ENCODE assay signal across 8 cellular contexts in the genomic region with DNA sequence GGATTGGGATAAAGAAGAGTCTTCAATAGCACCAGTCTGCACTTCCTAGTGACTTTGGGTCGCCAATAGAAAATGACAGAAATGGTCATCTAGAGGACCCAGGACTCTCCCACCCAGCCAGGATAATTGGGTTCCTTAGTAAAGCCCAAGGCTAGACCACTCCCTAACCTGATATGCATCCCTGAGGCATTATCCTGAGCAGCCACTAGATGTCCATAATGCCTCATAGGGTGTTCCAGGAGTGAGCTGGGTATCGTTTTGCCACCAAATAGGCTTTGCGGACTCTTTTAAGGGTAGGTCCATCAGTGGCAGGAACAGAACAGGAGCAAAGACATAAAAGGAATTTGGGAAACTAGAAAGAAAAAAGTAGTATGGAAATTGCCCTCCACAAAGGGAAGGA. TPM values are rescaled to one million over a fixed set of nuclear protein-coding genes. Genes with fewer than 3 reads are reported as not detected.
DNase-seq lines count a peak whose midpoint lies in the region; ATAC-seq and TF ChIP-seq lines count a peak whose summit lies in the region.

No MANE protein-coding gene starts in this region.

- WGBS in tibial nerve, 2 donors: 64 to 80% methylated on average over 3 of the region's 3 CpGs
- WGBS in esophagus squamous epithelium, 2 donors: 86 to 90% methylated on average over 3 of the region's 3 CpGs

- H3K36me3 ChIP-seq in breast epithelium (no peaks in the 10 kb centered on the region), tibial nerve (no peaks in the 10 kb centered on the region), esophagus squamous epithelium (no peaks in the 10 kb centered on the region), vagina (no peaks in the 10 kb centered on the region)

- POLR2A ChIA-PET in MCF 10A (lab: Yijun Ruan, JAX): interaction anchor here (0.6 kb wide), 1 partner anchor 128 kb away, joined by 3 read pairs; no protein-coding TSS in a partner anchor

- H3K27me3 Mint-ChIP-seq in MCF 10A (ENCODE audit: insufficient read depth, unreplicated experiment): no peaks in the 10 kb centered on the region

- intact Hi-C loops in MCF 10A (cut with micrococcal nuclease) (no loop called here), breast epithelium (cut with DNase I; ENCODE audit: low total_unique reads) (loop anchor here (5.0 kb wide), 1 partner anchor 312 kb away; no protein-coding TSS in a partner anchor), esophagus squamous epithelium (cut with DNase I) (no loop called here), vagina (cut with DNase I) (no loop called here)

- no peak overlapping the region for H3K27ac Mint-ChIP-seq in MCF 10A (ENCODE audit: low read depth, unreplicated experiment)

- ATAC-seq in GM21717 (IDR thresholded peaks at IDR 0.05; ENCODE audit: unreplicated experiment): no peak

- BruUV-seq in MCF 10A (replicated peaks; lab: Mats Ljungman, UMichigan): no TSS peak

- H3K27me3 ChIP-seq in breast epithelium (no peaks in the 10 kb centered on the region), tibial nerve (no peaks in the 10 kb centered on the region), esophagus squamous epithelium (peaks cover 0 to 18% (median 0%) of the 10 kb centered on the region in 4 donors), vagina (no peaks in the 10 kb centered on the region)

- DNase-seq in MCF 10A (ENCODE audit: unreplicated experiment) (peak; percentile 25), breast epithelium (ENCODE audit: low spot score in 2 of 2) (no peak), NCI-H226 (peak; percentile 16), epithelial cell of esophagus (ENCODE audit: low read depth) (no peak), tibial nerve (ENCODE audit: low spot score in 2 of 2) (no peak), esophagus squamous epithelium (lab: John Stamatoyannopoulos, UW) (no peak), vagina (ENCODE audit: extremely low spot score in 2 of 2) (no peak)

- no peaks in the 10 kb centered on the region for H3K9me3 Mint-ChIP-seq in MCF 10A (ENCODE audit: unreplicated experiment)

- TF ChIP-seq EP300 in tibial nerve (IDR thresholded peaks at IDR 0.05): no peak

- no peak overlapping the region for H3K4me3 Mint-ChIP-seq in MCF 10A (ENCODE audit: unreplicated experiment)

- H3K4me3 ChIP-seq in breast epithelium (no peak overlapping the region), epithelial cell of esophagus (ENCODE audit: low read length) (no peak overlapping the region), tibial nerve (no peak overlapping the region), esophagus squamous epithelium (no peak overlapping the region), vagina (no peak overlapping the region)

- H3K4me1 ChIP-seq in breast epithelium (no peaks in the 10 kb centered on the region), tibial nerve (peaks cover 0 to 26% (median 2%) of the 10 kb centered on the region in 4 donors), esophagus squamous epithelium (peaks cover 3 to 21% (median 9%) of the 10 kb centered on the region in 3 donors), vagina (peaks cover 10% of the 10 kb centered on the region)

- peaks cover 18% of the 10 kb centered on the region for H3K36me3 Mint-ChIP-seq in MCF 10A (ENCODE audit: insufficient read depth, unreplicated experiment)

- no peak for TF ChIP-seq POLR2A in breast epithelium (IDR thresholded peaks at IDR 0.05)
- TF ChIP-seq POLR2A in tibial nerve (IDR thresholded peaks at IDR 0.05): no peak
- TF ChIP-seq POLR2A in esophagus squamous epithelium (IDR thresholded peaks at IDR 0.05): no peak
- TF ChIP-seq POLR2A in vagina (IDR thresholded peaks at IDR 0.05): no peak

- H3K4me1 Mint-ChIP-seq in MCF 10A (ENCODE audit: insufficient read depth, unreplicated experiment): peaks cover 4% of the 10 kb centered on the region

- CTCF ChIA-PET in MCF 10A (lab: Yijun Ruan, JAX): interaction anchor here (0.5 to 2.0 kb wide), 8 partner anchors 11 to 174 kb away, joined by 3 to 6 read pairs (median 4); no protein-coding TSS in a partner anchor

- H3K27ac ChIP-seq in breast epithelium: no peak overlapping the region
- no peak overlapping the region for H3K27ac ChIP-seq in tibial nerve
- H3K27ac ChIP-seq in esophagus squamous epithelium: no peak overlapping the region
- no peak overlapping the region for H3K27ac ChIP-seq in vagina

- no peaks in the 10 kb centered on the region for H3K9me3 ChIP-seq in breast epithelium
- no peaks in the 10 kb centered on the region for H3K9me3 ChIP-seq in tibial nerve
- no peaks in the 10 kb centered on the region for H3K9me3 ChIP-seq in esophagus squamous epithelium
- no peaks in the 10 kb centered on the region for H3K9me3 ChIP-seq in vagina

- TF ChIP-seq CTCF in MCF 10A (IDR thresholded peaks at IDR 0.05; ENCODE audit: unreplicated experiment) (no peak), breast epithelium (IDR thresholded peaks at IDR 0.05) (no peak), epithelial cell of esophagus (IDR thresholded peaks at IDR 0.05; ENCODE audit: insufficient read depth, low read depth, low read length, missing control alignments) (peak; percentile 50), tibial nerve (IDR thresholded peaks at IDR 0.05) (peak in 3 of 5 experiments; percentile 12 to 24 (median 16)), esophagus squamous epithelium (IDR thresholded peaks at IDR 0.05) (peak in 2 of 6 experiments; percentile 17 to 40), vagina (IDR thresholded peaks at IDR 0.05) (no peak)

RNA-seq across cellular contexts. Expression of a gene that starts 4.5 kb away (rescaled TPM):
- total RNA-seq in MCF 10A (2022) (not detected in 2 replicates), breast epithelium (1 to 10 TPM in 2 of 3 donors, under 1 TPM in 1; 0.33 to 3.2 (median 1.6) TPM), tibial nerve (1 to 10 TPM; 2.2 to 2.4 (median 2.3) TPM), esophagus squamous epithelium (10 to 100 TPM in 1 of 4 donors, 1 to 10 TPM in 3; 2.9 to 11.1 (median 6.5) TPM), vagina (6.1 TPM)

Comparison
In these comparisons a context has a peak if more than half of its experiments do, and no peak if none do; other contexts are left out.
1. DNase-seq: peak in MCF 10A (single experiment) and NCI-H226 (single experiment); none in breast epithelium (0 of 2), epithelial cell of esophagus (single experiment), tibial nerve (0 of 2), esophagus squamous epithelium (single experiment) and vagina (0 of 2).
2. CTCF ChIP-seq: peak in epithelial cell of esophagus (single experiment) and tibial nerve (3 of 5); none in MCF 10A (single experiment), breast epithelium (0 of 3) and vagina (0 of 3).